ENCODE assay signal across 8 cellular contexts in genomic region chr4:29243054-29243453, GRCh38.
"Had no signal": no experiment of that assay in that cellular context is flagged by ENCODE, and none has a peak within 500 bp of the region (broad histone marks: within the 10 kb centered on the region; RNA-seq: fewer than 3 reads in every experiment).

No MANE protein-coding gene starts in this region.

- H3K4me2 ChIP-seq: GM23338 had no signal

- H2AFZ ChIP-seq: GM23338 had no signal

- FAIRE-seq: HTR-8/SVneo, K562 had no signal

- H3K9me3 ChIP-seq: HAP-1 had no signal

- H3K36me3 ChIP-seq: HAP-1 had no signal

- H3K4me3 ChIP-seq: GM23338, HAP-1, K562 had no signal

- H3K4me1 ChIP-seq: HAP-1 had no signal

- DNase-seq: H7, HFFc6, KG1 had no signal

- ATAC-seq: GM23338, HCT116, K562 had no signal
